Comparison of ENCODE assay signal across 11 cellular contexts in the genomic region with DNA sequence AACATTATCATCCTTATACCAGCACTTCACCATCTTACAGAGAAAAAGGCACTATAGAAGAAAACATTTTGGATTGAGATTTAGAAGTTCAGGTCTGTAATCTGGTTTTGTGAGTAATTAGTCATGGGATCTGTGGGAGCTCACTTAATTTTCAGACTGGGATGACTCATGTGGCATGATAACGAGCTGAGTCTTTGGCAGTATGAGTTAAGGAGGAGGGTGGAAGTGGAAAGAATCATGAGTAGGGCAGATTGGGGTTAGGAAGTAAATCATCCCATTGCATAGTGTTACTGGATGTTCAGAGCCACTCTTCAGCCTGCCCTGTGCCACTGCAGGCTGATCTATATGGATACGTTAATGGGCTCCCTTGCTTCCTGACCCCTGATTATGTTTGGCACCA.
A peak's percentile ranks its signal among the peaks of the same experiment; 100 is the strongest.
DNase-seq lines count a peak whose midpoint lies in the region; ATAC-seq, FAIRE-seq and TF ChIP-seq lines count a peak whose summit lies in the region.
"Had no signal": no experiment of that assay in that cellular context is flagged by ENCODE, and none has a peak within 500 bp of the region (broad histone marks: within the 10 kb centered on the region; RNA-seq: fewer than 3 reads in every experiment).

No MANE protein-coding gene starts in this region.

- H3K9me3 ChIP-seq in keratinocyte (ENCODE audit: control insufficient read depth, low read depth, low read length): no peaks in the 10 kb centered on the region
- H3K9me3 ChIP-seq: spleen had no signal

- H3K9ac ChIP-seq in keratinocyte (ENCODE audit: control insufficient read depth, extremely low read depth, insufficient read depth, low read length): no peak overlapping the region

- no peaks in the 10 kb centered on the region for H3K9me1 ChIP-seq in keratinocyte (ENCODE audit: control insufficient read depth, extremely low read depth, insufficient read depth, low read length)

- TF ChIP-seq CTCF in AG09309 (IDR thresholded peaks at IDR 0.05; ENCODE audit: control insufficient read depth, insufficient read depth, low read depth, low read length, missing control alignments) (no peak), HFF-Myc (IDR thresholded peaks at IDR 0.05; ENCODE audit: low read depth, low read length, missing control alignments) (no peak), astrocyte of the cerebellum (IDR thresholded peaks at IDR 0.05; ENCODE audit: low read depth, low read length, missing control alignments) (no peak), keratinocyte (optimal IDR thresholded peaks at IDR 0.05 in 1 of 3, IDR thresholded peaks at IDR 0.05 in 1 of 3, conservative IDR thresholded peaks at IDR 0.05 in 1 of 3; ENCODE audit: extremely low read depth in 1 of 3, insufficient read depth in 2 of 3, low read length in 3 of 3) (no peak)

- DNase-seq in AG09309 (ENCODE audit: low read depth) (peak; percentile 78), HFF-Myc (ENCODE audit: extremely low read depth, low read depth) (peak; percentile 36), astrocyte of the cerebellum (ENCODE audit: low read depth) (peak; percentile 78), keratinocyte (ENCODE audit: low read depth, low spot score) (peak; percentile 45), CD1c-positive myeloid dendritic cell (ENCODE audit: extremely low spot score) (no peak), cortex of kidney (lab: John Stamatoyannopoulos, UW) (no peak)
- no peak for DNase-seq in stimulated activated CD4-positive, alpha-beta T cell treated with anti-CD3 and anti-CD28 coated beads, Interleukin-4, amount 100 ng/mL, for 24 hours
- DNase-seq: activated CD8-positive, alpha-beta memory T cell treated with anti-CD3 and anti-CD28 coated beads, Interleukin-2, amount 50 U/mL, for 48 hours; NCI-H69; spleen had no signal

- peaks cover 31% of the 10 kb centered on the region for H3K4me1 ChIP-seq in keratinocyte (ENCODE audit: control insufficient read depth, extremely low read depth, insufficient read depth, low read length)
- H3K4me1 ChIP-seq: spleen had no signal

- no peaks in the 10 kb centered on the region for H3K79me2 ChIP-seq in keratinocyte (ENCODE audit: control insufficient read depth, insufficient read depth, low read length)

- peak; percentile 90 for FAIRE-seq in keratinocyte (lab: Jason Lieb, UNC)

- in situ Hi-C loops in astrocyte of the cerebellum (cut with HindIII; ENCODE audit: low sequenced_read_pairs): no loop called here

- H4K20me1 ChIP-seq in keratinocyte (ENCODE audit: control insufficient read depth, extremely low read depth, insufficient read depth, low read length): no peaks in the 10 kb centered on the region

- H3K27me3 ChIP-seq in keratinocyte (ENCODE audit: control insufficient read depth, extremely low read depth, insufficient read depth, low read length): no peaks in the 10 kb centered on the region

- H2AFZ ChIP-seq in keratinocyte (ENCODE audit: control insufficient read depth, low read length): no peak overlapping the region

- H3K27ac ChIP-seq in keratinocyte (ENCODE audit: control insufficient read depth, insufficient read depth, low read length): peak overlapping the region; percentile 17
- H3K27ac ChIP-seq: spleen had no signal

- ATAC-seq in HG03039 (IDR thresholded peaks at IDR 0.05; ENCODE audit: unreplicated experiment): no peak

- H3K4me3 ChIP-seq in AG09309 (ENCODE audit: control insufficient read depth, low read depth, low read length) (no peak overlapping the region), HFF-Myc (replicated peaks; ENCODE audit: low read depth, low read length) (no peak overlapping the region), astrocyte of the cerebellum (ENCODE audit: low read depth, low read length) (no peak overlapping the region), keratinocyte (ENCODE audit: control insufficient read depth in 2 of 3, extremely low read depth in 1 of 3, insufficient read depth in 2 of 3, low read depth in 1 of 3, low read length in 3 of 3) (no peak overlapping the region)
- H3K4me3 ChIP-seq: spleen had no signal

- H3K4me2 ChIP-seq in keratinocyte (ENCODE audit: control insufficient read depth, extremely low read depth, insufficient read depth, low read depth, low read length): peak overlapping the region; percentile 25

- dilution Hi-C loops in keratinocyte (cut with MboI; ENCODE audit: extremely low pct_ligation_motif_present, low sequenced_read_pairs): no loop called here

- no peaks in the 10 kb centered on the region for H3K36me3 ChIP-seq in keratinocyte (ENCODE audit: control insufficient read depth in 2 of 2, extremely low read depth in 1 of 2, insufficient read depth in 2 of 2, low read length in 2 of 2)
- H3K36me3 ChIP-seq: spleen had no signal

Comparison
In these comparisons a context has a peak if more than half of its experiments do, and no peak if none do; other contexts are left out.
1. DNase-seq: peak in AG09309 (single experiment), HFF-Myc (single experiment), astrocyte of the cerebellum (single experiment) and keratinocyte (single experiment); none in CD1c-positive myeloid dendritic cell (single experiment), cortex of kidney (single experiment) and stimulated activated CD4-positive, alpha-beta T cell treated with anti-CD3 and anti-CD28 coated beads, Interleukin-4, amount 100 ng/mL, for 24 hours (single experiment).